In the genomic region with DNA sequence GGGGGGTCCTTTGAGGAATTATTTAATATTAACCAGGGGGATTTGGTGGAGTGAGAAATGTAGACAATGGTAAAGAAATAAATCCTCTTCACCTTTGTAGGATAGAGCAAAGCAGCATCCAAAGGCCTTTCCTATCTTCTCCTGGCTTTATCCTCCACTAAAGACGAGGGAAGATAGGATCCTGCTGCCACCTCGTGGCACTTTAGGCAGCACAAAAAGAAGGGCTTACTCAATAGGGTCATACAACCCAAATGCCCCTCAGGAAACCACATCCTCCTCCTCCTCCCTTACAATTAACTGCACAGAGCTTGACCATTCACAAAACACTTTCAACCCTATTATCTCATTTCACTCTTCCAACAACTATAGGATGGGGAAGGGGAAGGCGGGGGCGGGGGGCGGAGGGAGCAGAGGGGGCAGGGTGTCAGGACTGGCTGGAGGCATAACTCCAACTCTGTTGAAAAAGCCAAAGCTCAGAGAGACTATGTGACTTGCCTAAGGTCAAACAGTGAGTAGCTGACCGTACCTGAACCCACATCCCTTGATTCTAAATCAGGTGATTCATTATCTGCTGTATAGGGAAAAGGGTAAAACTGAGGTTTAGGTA, we compare ENCODE assay signal across 8 cellular contexts.
DNase-seq lines count a peak whose midpoint lies in the region; ATAC-seq lines count a peak whose summit lies in the region.

No MANE protein-coding gene starts in this region.

- ATAC-seq in GM18867 (IDR thresholded peaks at IDR 0.05; ENCODE audit: unreplicated experiment) (no peak), GM21526 (IDR thresholded peaks at IDR 0.05; ENCODE audit: low FRiP score, unreplicated experiment) (no peak)

- DNase-seq in NCI-H2171 treated with DMSO at 0.1 percent for 48 hours (lab: John Stamatoyannopoulos, UW) = peak; percentile 22
- no peak for DNase-seq in NCI-H2171 (lab: John Stamatoyannopoulos, UW)
- DNase-seq in MV-4-11 (lab: John Stamatoyannopoulos, UW) = peak; percentile 66
- DNase-seq in astrocyte of the hippocampus (ENCODE audit: low read depth, low spot score) = peak; percentile 52
- peak; percentile 56 for DNase-seq in kidney glomerular epithelial cell (lab: John Stamatoyannopoulos, UW)
- DNase-seq in NCI-H187 treated with DMSO at 0.1 percent for 48 hours (lab: John Stamatoyannopoulos, UW) = no peak

Comparison
In these comparisons a context has a peak if more than half of its experiments do, and no peak if none do; other contexts are left out.
1. DNase-seq: peak in NCI-H2171 treated with DMSO at 0.1 percent for 48 hours (single experiment), MV-4-11 (single experiment), astrocyte of the hippocampus (single experiment) and kidney glomerular epithelial cell (single experiment); none in NCI-H2171 (single experiment) and NCI-H187 treated with DMSO at 0.1 percent for 48 hours (single experiment).